17 cellular contexts compared by ENCODE assay signal in genomic region chr1:156744344-156744743, GRCh38. TPM values are rescaled to one million over a fixed set of nuclear protein-coding genes. Genes with fewer than 3 reads are reported as not detected.
DNase-seq lines count a peak whose midpoint lies in the region; ATAC-seq and TF ChIP-seq lines count a peak whose summit lies in the region.
"Had no signal": no experiment of that assay in that cellular context is flagged by ENCODE, and none has a peak within 500 bp of the region (broad histone marks: within the 10 kb centered on the region; RNA-seq: fewer than 3 reads in every experiment).

No MANE protein-coding gene starts in this region.

- intact Hi-C loops in sigmoid colon (cut with DNase I) (no loop called here), testis (cut with DNase I; ENCODE audit: low total_unique reads) (no loop called here)

- H3K36me3 Mint-ChIP-seq in activated T-cell treated with anti-CD3 and anti-CD28 coated beads, Interleukin-2, amount 50 U/mL, for 24 hours (ENCODE audit: low read depth), result peaks cover 90% of the 10 kb centered on the region

- TF ChIP-seq POLR2A in gastroesophageal sphincter (IDR thresholded peaks at IDR 0.05) (no peak), sigmoid colon (IDR thresholded peaks at IDR 0.05) (no peak), testis (IDR thresholded peaks at IDR 0.05) (no peak)

- TF ChIP-seq EP300 in gastroesophageal sphincter (IDR thresholded peaks at IDR 0.05) (no peak), sigmoid colon (IDR thresholded peaks at IDR 0.05) (no peak)

- H3K4me3 Mint-ChIP-seq in activated T-cell treated with anti-CD3 and anti-CD28 coated beads, Interleukin-2, amount 50 U/mL, for 24 hours, result no peak overlapping the region
- H3K4me3 Mint-ChIP-seq: activated T-cell treated with anti-CD3 and anti-CD28 coated beads, Interleukin-2, amount 50 U/mL, for 4 hours had no signal

- WGBS in gastroesophageal sphincter (ENCODE audit: low coverage in 1 of 2), 2 donors, result 100% methylated on average over 1 of the region's 12 CpGs; no CpG with 5 or more reads in 1 of the 2 donors
- WGBS in sigmoid colon, 2 donors, result 79 to 84% methylated on average over 12 of the region's 12 CpGs
- 76 to 83% methylated on average over 5 to 11 of the region's 12 CpGs for WGBS in testis, 2 donors

- H3K36me3 ChIP-seq in SK-N-MC (ENCODE audit: insufficient read depth, low read length), result peaks cover 47% of the 10 kb centered on the region
- H3K36me3 ChIP-seq in gastroesophageal sphincter, result peaks cover 0 to 37% of the 10 kb centered on the region in 2 donors
- H3K36me3 ChIP-seq in sigmoid colon, result peaks cover 21 to 36% (median 27%) of the 10 kb centered on the region in 4 donors
- H3K36me3 ChIP-seq in testis (ENCODE audit: low read depth, missing control alignments), result no peaks in the 10 kb centered on the region

- H3K27ac Mint-ChIP-seq in activated T-cell treated with anti-CD3 and anti-CD28 coated beads, Interleukin-2, amount 50 U/mL, for 24 hours, result peak overlapping the region; percentile 95

- H3K9me3 ChIP-seq in SK-N-MC (ENCODE audit: low read depth, low read length) (no peaks in the 10 kb centered on the region), gastroesophageal sphincter (no peaks in the 10 kb centered on the region), sigmoid colon (no peaks in the 10 kb centered on the region), testis (no peaks in the 10 kb centered on the region)
- H3K9me3 ChIP-seq: A549 had no signal

- H3K9ac ChIP-seq in SK-N-MC (ENCODE audit: insufficient read length), result no peak overlapping the region

- H3K4me1 Mint-ChIP-seq in activated T-cell treated with anti-CD3 and anti-CD28 coated beads, Interleukin-2, amount 50 U/mL, for 24 hours (ENCODE audit: low read depth), result peaks cover 76% of the 10 kb centered on the region

- H3K4me1 ChIP-seq in gastroesophageal sphincter (peaks cover 3 to 70% (median 31%) of the 10 kb centered on the region in 3 donors), sigmoid colon (peaks cover 0 to 64% (median 58%) of the 10 kb centered on the region in 4 donors), testis (peaks cover 46% of the 10 kb centered on the region)

- no peaks in the 10 kb centered on the region for H3K9me3 Mint-ChIP-seq in activated T-cell treated with anti-CD3 and anti-CD28 coated beads, Interleukin-2, amount 50 U/mL, for 24 hours
- H3K9me3 Mint-ChIP-seq: activated T-cell treated with anti-CD3 and anti-CD28 coated beads, Interleukin-2, amount 50 U/mL, for 4 hours; naive B cell had no signal

- H3K27me3 Mint-ChIP-seq in activated T-cell treated with anti-CD3 and anti-CD28 coated beads, Interleukin-2, amount 50 U/mL, for 24 hours, result no peaks in the 10 kb centered on the region
- H3K27me3 Mint-ChIP-seq: naive B cell had no signal

- H3K27me3 ChIP-seq in gastroesophageal sphincter (no peaks in the 10 kb centered on the region), sigmoid colon (no peaks in the 10 kb centered on the region), testis (no peaks in the 10 kb centered on the region)

- H3K4me3 ChIP-seq in SK-N-MC (no peak overlapping the region), gastroesophageal sphincter (no peak overlapping the region), sigmoid colon (no peak overlapping the region), testis (no peak overlapping the region)
- H3K4me3 ChIP-seq: A549 had no signal

- H3K27ac ChIP-seq in SK-N-MC (peak overlapping the region; percentile 17; the same call in 1 of the 2 replicates), gastroesophageal sphincter (peak overlapping the region in 3 of 4 donors; percentile 98 to 100 (median 99)), sigmoid colon (peak overlapping the region in 3 of 4 donors; percentile 98 to 100 (median 99)), testis (no peak overlapping the region)

- ATAC-seq in gastroesophageal sphincter, result no peak
- ATAC-seq: A549; activated T-cell treated with anti-CD3 and anti-CD28 coated beads, Interleukin-2, amount 50 U/mL, for 4 hours had no signal

- no peak for DNase-seq in activated T-cell treated with anti-CD3 and anti-CD28 coated beads, Interleukin-2, amount 50 U/mL, for 24 hours
- no peak for DNase-seq in activated T-cell treated with anti-CD3 and anti-CD28 coated beads for 4 hours
- no peak for DNase-seq in SK-N-MC (ENCODE audit: low read depth, low spot score)
- DNase-seq in sigmoid colon, result no peak
- no peak for DNase-seq in NCI-H1048 (lab: John Stamatoyannopoulos, UW)
- no peak for DNase-seq in NCI-H1105 treated with DMSO at 0.1 percent for 48 hours (lab: John Stamatoyannopoulos, UW)
- no peak for DNase-seq in testis
- DNase-seq: activated CD4-positive, CD25-positive, alpha-beta regulatory T cell; activated T-cell treated with anti-CD3 and anti-CD28 coated beads, Interleukin-2, amount 50 U/mL, for 4 hours; effector memory CD4-positive, alpha-beta T cell; H7; kidney; naive B cell; NCI-H2171; substantia nigra had no signal

- TF ChIP-seq CTCF in gastroesophageal sphincter (IDR thresholded peaks at IDR 0.05) (no peak), sigmoid colon (IDR thresholded peaks at IDR 0.05) (no peak), testis (IDR thresholded peaks at IDR 0.05) (no peak)

RNA-seq across cellular contexts. Expression of gene MRPL24, which starts 3.5 kb away (rescaled TPM):
- total RNA-seq in gastroesophageal sphincter, result 10 to 100 TPM; 50.6 to 84.2 (median 69.9) TPM
- total RNA-seq in sigmoid colon, result 10 to 100 TPM; 53.0 to 68.5 (median 59.7) TPM
- 10 to 100 TPM; 72.7 to 81.1 (median 81.0) TPM for polyA plus RNA-seq in sigmoid colon
- 10 to 100 TPM; 36.6 to 51.7 TPM for total RNA-seq in testis
- polyA plus RNA-seq in testis (ENCODE audit: insufficient read depth, low read depth, low replicate concordance), result 101 TPM

RNA-seq across cellular contexts. Expression of gene HDGF, which starts 7.1 kb away (rescaled TPM):
- total RNA-seq in gastroesophageal sphincter, result 100 to 1,000 TPM; 138 to 237 (median 186) TPM
- total RNA-seq in sigmoid colon, result 100 to 1,000 TPM; 108 to 128 (median 116) TPM
- 100 to 1,000 TPM; 156 to 297 (median 202) TPM for polyA plus RNA-seq in sigmoid colon
- 10 to 100 TPM; 78.2 to 97.7 TPM for total RNA-seq in testis
- polyA plus RNA-seq in testis (ENCODE audit: insufficient read depth, low read depth, low replicate concordance), result 133 TPM

RNA-seq across cellular contexts. Expression of gene ISG20L2, which starts 15.8 kb away (rescaled TPM):
- 10 to 100 TPM; 14.5 to 18.4 (median 17.0) TPM for total RNA-seq in gastroesophageal sphincter
- 10 to 100 TPM; 13.6 to 17.6 (median 16.7) TPM for total RNA-seq in sigmoid colon
- 10 to 100 TPM; 12.0 to 23.4 (median 17.1) TPM for polyA plus RNA-seq in sigmoid colon
- total RNA-seq in testis, result 100 to 1,000 TPM in 1 of 2 donors, 10 to 100 TPM in 1; 60.9 to 150 TPM
- polyA plus RNA-seq in testis (ENCODE audit: insufficient read depth, low read depth, low replicate concordance), result 223 TPM

RNA-seq across cellular contexts. Expression of gene METTL25B, which starts 16.1 kb away (rescaled TPM):
- total RNA-seq in gastroesophageal sphincter (10 to 100 TPM in 3 of 4 donors, 1 to 10 TPM in 1; 8.4 to 29.0 (median 17.4) TPM), sigmoid colon (10 to 100 TPM; 11.8 to 21.6 (median 13.7) TPM), testis (10 to 100 TPM; 34.1 to 69.0 TPM)
- polyA plus RNA-seq in sigmoid colon (10 to 100 TPM; 19.0 to 33.1 (median 22.8) TPM), testis (ENCODE audit: insufficient read depth, low read depth, low replicate concordance) (50.5 TPM)

RNA-seq across cellular contexts. Expression of gene PRCC, which starts 23.0 kb away (rescaled TPM):
- total RNA-seq in gastroesophageal sphincter (10 to 100 TPM; 33.4 to 41.0 (median 33.9) TPM), sigmoid colon (10 to 100 TPM; 27.5 to 34.1 (median 32.4) TPM), testis (10 to 100 TPM; 53.3 to 62.0 TPM)
- polyA plus RNA-seq in sigmoid colon (10 to 100 TPM; 42.0 to 49.7 (median 48.3) TPM), testis (ENCODE audit: insufficient read depth, low read depth, low replicate concordance) (68.3 TPM)

Comparison
In these comparisons a context has a peak if more than half of its experiments do, and no peak if none do; other contexts are left out.
1. H3K27ac ChIP-seq: peak in SK-N-MC (single experiment), gastroesophageal sphincter (3 of 4) and sigmoid colon (3 of 4); none in testis (0 of 2).